Comparison of ENCODE assay signal across 9 cellular contexts in the genomic region with DNA sequence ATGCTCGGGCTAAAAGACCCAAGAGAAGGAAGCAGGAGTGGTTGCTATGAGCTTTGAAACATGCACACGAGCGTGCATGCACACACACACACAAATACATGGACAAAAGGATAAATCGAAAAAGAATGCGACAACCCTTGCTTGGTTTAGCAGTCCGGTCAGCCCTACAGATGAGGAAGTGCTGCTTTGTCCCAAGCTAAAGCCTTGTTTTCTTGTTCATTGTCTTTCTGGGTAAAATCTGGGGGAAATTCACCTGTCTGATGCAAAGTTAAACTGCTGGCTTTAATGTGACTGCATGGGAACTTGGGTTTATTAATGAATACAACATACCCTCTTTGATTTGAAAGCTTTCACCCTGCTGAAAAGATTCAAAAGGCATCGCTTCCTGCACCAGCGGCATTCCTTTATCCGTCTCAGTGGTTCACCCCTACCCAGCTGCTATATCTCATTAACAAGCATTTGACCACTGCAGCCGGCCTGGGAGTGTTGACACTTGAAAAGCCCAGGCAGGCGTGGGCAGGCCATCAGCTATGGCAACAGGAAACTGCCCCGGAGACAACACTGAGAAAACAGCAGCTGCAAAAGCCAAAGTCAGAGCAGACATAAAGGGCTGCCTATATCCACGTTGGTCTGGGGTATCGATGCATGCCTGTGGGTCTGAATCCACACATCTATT.
A peak's percentile ranks its signal among the peaks of the same experiment; 100 is the strongest.
DNase-seq lines count a peak whose midpoint lies in the region; ATAC-seq and TF ChIP-seq lines count a peak whose summit lies in the region.
"Had no signal": no experiment of that assay in that cellular context is flagged by ENCODE, and none has a peak within 500 bp of the region (broad histone marks: within the 10 kb centered on the region; RNA-seq: fewer than 3 reads in every experiment).

No MANE protein-coding gene starts in this region.

- no peak overlapping the region for H3K4me3 Mint-ChIP-seq in glutamatergic neuron (ENCODE audit: unreplicated experiment)

- peaks cover 7% of the 10 kb centered on the region for H3K4me1 ChIP-seq in ovary (ENCODE audit: insufficient read depth)

- intact Hi-C loops in ovary (cut with DNase I) = no loop called here

- no peak for TF ChIP-seq EP300 in ovary (IDR thresholded peaks at IDR 0.05)

- H3K27ac Mint-ChIP-seq in glutamatergic neuron (ENCODE audit: unreplicated experiment) = peak overlapping the region; percentile 35

- TF ChIP-seq CTCF in RWPE1 (conservative IDR thresholded peaks at IDR 0.05; ENCODE audit: low read depth) (no peak), glutamatergic neuron (IDR thresholded peaks at IDR 0.05; ENCODE audit: partially characterized antibody, unreplicated experiment) (no peak), ovary (IDR thresholded peaks at IDR 0.05) (no peak), coronary artery (IDR thresholded peaks at IDR 0.05) (no peak)

- ATAC-seq in GM21526 (IDR thresholded peaks at IDR 0.05; ENCODE audit: low FRiP score, unreplicated experiment) = no peak

- POLR2A ChIA-PET in RWPE1 (lab: Yijun Ruan, JAX; ENCODE audit: low non-redundant PET) = no interaction called here

- H3K9me3 Mint-ChIP-seq in glutamatergic neuron (ENCODE audit: unreplicated experiment) = no peaks in the 10 kb centered on the region

- H3K4me3 ChIP-seq in H7 (ENCODE audit: insufficient read depth, low read depth, low read length) (no peak overlapping the region), ovary (no peak overlapping the region), coronary artery (no peak overlapping the region)

- H3K27me3 ChIP-seq in H7 (ENCODE audit: control insufficient read depth, insufficient read depth, low read length) = no peaks in the 10 kb centered on the region
- H3K27me3 ChIP-seq in ovary = no peaks in the 10 kb centered on the region
- H3K27me3 ChIP-seq: dorsolateral prefrontal cortex had no signal

- peaks cover 18% of the 10 kb centered on the region for H3K4me1 Mint-ChIP-seq in glutamatergic neuron (ENCODE audit: low read depth, unreplicated experiment)

- H3K36me3 ChIP-seq in H7 (replicated peaks; ENCODE audit: control insufficient read depth, insufficient read depth, low read length) (no peaks in the 10 kb centered on the region), ovary (no peaks in the 10 kb centered on the region)

- H3K36me3 Mint-ChIP-seq in glutamatergic neuron (ENCODE audit: unreplicated experiment) = no peaks in the 10 kb centered on the region

- 21 to 38% (median 23%) methylated on average over 14 of the region's 14 CpGs for WGBS in ovary, 3 donors

- peak; percentile 61 for DNase-seq in H7
- peak; percentile 22 for DNase-seq in RWPE1 (ENCODE audit: low spot score)
- peak; percentile 57 for DNase-seq in glutamatergic neuron
- DNase-seq in ovary = peak; percentile 31 to 59 (median 42)
- DNase-seq in SKM-1 treated with dmso at 0.1 percent for 144 hours (lab: John Stamatoyannopoulos, UW; ENCODE audit: unreplicated experiment) = no peak
- DNase-seq in coronary artery (ENCODE audit: low spot score) = no peak
- no peak for DNase-seq in NOMO-1 (lab: John Stamatoyannopoulos, UW; ENCODE audit: unreplicated experiment in 2 of 2)

- no peak for TF ChIP-seq POLR2A in ovary (IDR thresholded peaks at IDR 0.05)

- H3K27ac ChIP-seq in RWPE1 (peak overlapping the region; percentile 57), ovary (no peak overlapping the region), coronary artery (no peak overlapping the region)

- CTCF ChIA-PET in RWPE1 (lab: Yijun Ruan, JAX) = interaction anchor here (0.6 to 0.8 kb wide), 3 partner anchors 193 to 1234 kb away, joined by 3 read pairs; no protein-coding TSS in a partner anchor

- H3K27me3 Mint-ChIP-seq in glutamatergic neuron (ENCODE audit: unreplicated experiment) = peaks cover 2% of the 10 kb centered on the region

- H3K9me3 ChIP-seq in ovary = no peaks in the 10 kb centered on the region

Comparison
In these comparisons a context has a peak if more than half of its experiments do, and no peak if none do; other contexts are left out.
1. DNase-seq: peak in H7 (single experiment), RWPE1 (single experiment), glutamatergic neuron (single experiment) and ovary (5 of 5); none in SKM-1 treated with dmso at 0.1 percent for 144 hours (single experiment), coronary artery (single experiment) and NOMO-1 (0 of 2).